ENCODE assay signal across 1 cellular context in the genomic region with DNA sequence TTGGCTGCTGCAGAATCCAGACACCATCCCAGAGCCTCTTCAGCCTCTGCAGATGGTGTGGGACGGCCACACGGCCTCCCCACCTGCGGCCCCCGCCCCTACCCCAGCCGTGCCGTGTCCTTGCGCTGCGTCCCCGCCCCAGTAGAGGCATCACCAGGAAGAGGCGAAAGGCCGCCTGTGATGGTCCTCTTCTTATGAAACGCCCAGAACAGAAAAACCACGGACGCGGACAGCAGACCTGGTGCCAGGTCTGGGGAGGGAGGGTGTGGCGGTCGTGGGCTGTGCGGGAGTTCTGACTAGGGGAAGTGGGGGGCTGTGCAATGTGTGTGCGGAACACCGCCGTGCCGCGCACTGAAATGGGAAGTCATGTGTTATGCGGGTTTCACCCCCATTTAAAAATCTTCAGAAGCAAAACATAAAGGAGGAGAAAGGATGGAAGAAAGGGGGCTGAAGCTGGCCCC.
A peak's percentile ranks its signal among the peaks of the same experiment; 100 is the strongest.
TF ChIP-seq lines count a peak whose summit lies in the region.

No MANE protein-coding gene starts in this region.

TF ChIP-seq in GM12878, 131 proteins besides CTCF, POLR2A, EP300 and RAD21:
- TF ChIP-seq, protein P1, sequence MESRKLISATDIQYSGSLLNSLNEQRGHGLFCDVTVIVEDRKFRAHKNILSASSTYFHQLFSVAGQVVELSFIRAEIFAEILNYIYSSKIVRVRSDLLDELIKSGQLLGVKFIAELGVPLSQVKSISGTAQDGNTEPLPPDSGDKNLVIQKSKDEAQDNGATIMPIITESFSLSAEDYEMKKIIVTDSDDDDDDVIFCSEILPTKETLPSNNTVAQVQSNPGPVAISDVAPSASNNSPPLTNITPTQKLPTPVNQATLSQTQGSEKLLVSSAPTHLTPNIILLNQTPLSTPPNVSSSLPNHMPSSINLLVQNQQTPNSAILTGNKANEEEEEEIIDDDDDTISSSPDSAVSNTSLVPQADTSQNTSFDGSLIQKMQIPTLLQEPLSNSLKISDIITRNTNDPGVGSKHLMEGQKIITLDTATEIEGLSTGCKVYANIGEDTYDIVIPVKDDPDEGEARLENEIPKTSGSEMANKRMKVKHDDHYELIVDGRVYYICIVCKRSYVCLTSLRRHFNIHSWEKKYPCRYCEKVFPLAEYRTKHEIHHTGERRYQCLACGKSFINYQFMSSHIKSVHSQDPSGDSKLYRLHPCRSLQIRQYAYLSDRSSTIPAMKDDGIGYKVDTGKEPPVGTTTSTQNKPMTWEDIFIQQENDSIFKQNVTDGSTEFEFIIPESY (IDR thresholded peaks at IDR 0.05), result peak; percentile 55; the same call in 1 of the 2 replicates
- no peak for TF ChIP-seq ZNF207 (IDR thresholded peaks at IDR 0.05; ENCODE audit: borderline replicate concordance)
- no peak for TF ChIP-seq RELB (IDR thresholded peaks at IDR 0.05; ENCODE audit: low read depth)
- no peak for TF ChIP-seq SIX5 (IDR thresholded peaks at IDR 0.05; ENCODE audit: low read depth, low read length, severe bottlenecking)
- TF ChIP-seq ZNF622 (IDR thresholded peaks at IDR 0.05), result no peak
- TF ChIP-seq LARP7 (IDR thresholded peaks at IDR 0.05), result no peak
- TF ChIP-seq CREM (IDR thresholded peaks at IDR 0.05; ENCODE audit: low read depth), result no peak
